10 cellular contexts compared by ENCODE assay signal in genomic region chrX:69027181-69028005, GRCh38.
DNase-seq lines count a peak whose midpoint lies in the region; TF ChIP-seq lines count a peak whose summit lies in the region.
"Had no signal": no experiment of that assay in that cellular context is flagged by ENCODE, and none has a peak within 500 bp of the region (broad histone marks: within the 10 kb centered on the region; RNA-seq: fewer than 3 reads in every experiment).

No MANE protein-coding gene starts in this region.

- no peaks in the 10 kb centered on the region for H3K36me3 Mint-ChIP-seq in MCF 10A (ENCODE audit: insufficient read depth, unreplicated experiment)

- H3K4me1 ChIP-seq in breast epithelium, result no peaks in the 10 kb centered on the region
- H3K4me1 ChIP-seq in SJSA1 (replicated peaks), result peaks cover 13% of the 10 kb centered on the region
- no peaks in the 10 kb centered on the region for H3K4me1 ChIP-seq in urinary bladder (ENCODE audit: insufficient read depth)

- H3K27ac Mint-ChIP-seq in MCF 10A (ENCODE audit: low read depth, unreplicated experiment), result peak overlapping the region; percentile 17
- H3K27ac Mint-ChIP-seq: activated CD8-positive, alpha-beta T cell treated with anti-CD3 and anti-CD28 coated beads for 36 hours had no signal

- peak; percentile 65 for DNase-seq in MCF 10A (ENCODE audit: unreplicated experiment)
- DNase-seq in breast epithelium (ENCODE audit: low spot score in 2 of 2), result no peak
- peak; percentile 38 to 48 for DNase-seq in SJSA1 (ENCODE audit: low read depth in 1 of 2, low spot score in 2 of 2)
- peak; percentile 93 for DNase-seq in kidney tubule cell (ENCODE audit: low spot score)
- DNase-seq in Kasumi-1 (lab: John Stamatoyannopoulos, UW), result no peak
- no peak for DNase-seq in GF-D8 (lab: John Stamatoyannopoulos, UW)
- no peak for DNase-seq in posterior cingulate gyrus
- DNase-seq: activated CD8-positive, alpha-beta T cell treated with anti-CD3 and anti-CD28 coated beads for 36 hours; NCI-H2029 had no signal

- H3K4me3 ChIP-seq in breast epithelium (no peak overlapping the region), SJSA1 (no peak overlapping the region), urinary bladder (ENCODE audit: low read depth, low read length) (no peak overlapping the region)

- POLR2A ChIA-PET in MCF 10A (lab: Yijun Ruan, JAX), result interaction anchor here (0.6 to 3.3 kb wide), 7 partner anchors 30 to 197 kb away, joined by 3 to 38 read pairs (median 3); partner anchors contain the start of gene EFNB1

- no peak for TF ChIP-seq POLR2A in breast epithelium (IDR thresholded peaks at IDR 0.05)

- H3K9me3 ChIP-seq in breast epithelium (no peaks in the 10 kb centered on the region), SJSA1 (replicated peaks) (no peaks in the 10 kb centered on the region)

- peaks cover 28% of the 10 kb centered on the region for H3K4me1 Mint-ChIP-seq in MCF 10A (ENCODE audit: insufficient read depth, unreplicated experiment)

- H3K27me3 ChIP-seq in breast epithelium (peaks cover 0 to 39% of the 10 kb centered on the region in 2 donors), SJSA1 (replicated peaks) (no peaks in the 10 kb centered on the region)

- peak overlapping the region in 1 of 2 donors; percentile 35 for H3K27ac ChIP-seq in breast epithelium
- H3K27ac ChIP-seq in SJSA1, result no peak overlapping the region; the same call in 1 of the 2 replicates
- H3K27ac ChIP-seq in urinary bladder (ENCODE audit: low read depth), result peak overlapping the region; percentile 71

- no peaks in the 10 kb centered on the region for H3K9me3 Mint-ChIP-seq in MCF 10A (ENCODE audit: unreplicated experiment)
- H3K9me3 Mint-ChIP-seq: activated CD8-positive, alpha-beta T cell treated with anti-CD3 and anti-CD28 coated beads for 36 hours had no signal

- H3K4me3 Mint-ChIP-seq in MCF 10A (ENCODE audit: unreplicated experiment), result no peak overlapping the region
- H3K4me3 Mint-ChIP-seq: activated CD8-positive, alpha-beta T cell treated with anti-CD3 and anti-CD28 coated beads for 36 hours had no signal

- peaks cover 47% of the 10 kb centered on the region for H3K27me3 Mint-ChIP-seq in MCF 10A (ENCODE audit: insufficient read depth, unreplicated experiment)
- H3K27me3 Mint-ChIP-seq: activated CD8-positive, alpha-beta T cell treated with anti-CD3 and anti-CD28 coated beads for 36 hours had no signal

- intact Hi-C loops in MCF 10A (cut with micrococcal nuclease) (loop anchor here (5.0 kb wide), 1 partner anchor 90 kb away; no protein-coding TSS in a partner anchor), breast epithelium (cut with DNase I; ENCODE audit: low total_unique reads) (no loop called here), posterior cingulate gyrus (cut with DNase I) (no loop called here)

- H3K36me3 ChIP-seq in breast epithelium (no peaks in the 10 kb centered on the region), SJSA1 (no peaks in the 10 kb centered on the region), urinary bladder (ENCODE audit: insufficient read depth) (no peaks in the 10 kb centered on the region)

- BruUV-seq in MCF 10A (replicated peaks; lab: Mats Ljungman, UMichigan), result no TSS peak

- no peak for TF ChIP-seq CTCF in MCF 10A (IDR thresholded peaks at IDR 0.05; ENCODE audit: unreplicated experiment)
- no peak for TF ChIP-seq CTCF in breast epithelium (IDR thresholded peaks at IDR 0.05)

- CTCF ChIA-PET in MCF 10A (lab: Yijun Ruan, JAX), result interaction anchor here (0.7 to 2.0 kb wide), 7 partner anchors 34 to 204 kb away, joined by 3 to 7 read pairs (median 4); partner anchors contain the start of gene EFNB1

- WGBS in urinary bladder, result 34% methylated on average over 11 of the region's 11 CpGs

Comparison
In these comparisons a context has a peak if more than half of its experiments do, and no peak if none do; other contexts are left out.
1. DNase-seq: peak in MCF 10A (single experiment), SJSA1 (2 of 2) and kidney tubule cell (single experiment); none in breast epithelium (0 of 2), Kasumi-1 (0 of 2), GF-D8 (single experiment) and posterior cingulate gyrus (0 of 10).